ENCODE assay signal across 8 cellular contexts in genomic region chr7:94696981-94697670, GRCh38. TPM values are rescaled to one million over a fixed set of nuclear protein-coding genes. Genes with fewer than 3 reads are reported as not detected.
A peak's percentile ranks its signal among the peaks of the same experiment; 100 is the strongest.
DNase-seq lines count a peak whose midpoint lies in the region; ATAC-seq and TF ChIP-seq lines count a peak whose summit lies in the region.

No MANE protein-coding gene starts in this region.

- no peak for TF ChIP-seq CTCF in left ventricle myocardium inferior (IDR thresholded peaks at IDR 0.05; ENCODE audit: borderline replicate concordance)

- H3K27me3 ChIP-seq in left ventricle myocardium inferior (ENCODE audit: low read depth) (no peaks in the 10 kb centered on the region), subcutaneous abdominal adipose tissue (ENCODE audit: control insufficient read depth in 5 of 5, insufficient read depth in 4 of 5, low read length in 5 of 5) (no peaks in the 10 kb centered on the region)
- H3K27me3 ChIP-seq in effector memory CD4-positive, alpha-beta T cell (replicated peaks; ENCODE audit: control insufficient read depth, insufficient read depth, low read length, poor library complexity, severe bottlenecking): no peaks in the 10 kb centered on the region

- intact Hi-C loops in left ventricle myocardium inferior (cut with micrococcal nuclease): no loop called here

- peaks cover 5% of the 10 kb centered on the region for H3K9me3 ChIP-seq in left ventricle myocardium inferior (replicated peaks)
- H3K9me3 ChIP-seq in subcutaneous abdominal adipose tissue (ENCODE audit: control insufficient read depth in 5 of 5, low read length in 5 of 5): no peaks in the 10 kb centered on the region
- H3K9me3 ChIP-seq in effector memory CD4-positive, alpha-beta T cell (ENCODE audit: control insufficient read depth, low read length): no peaks in the 10 kb centered on the region

- H3K4me1 ChIP-seq in left ventricle myocardium inferior (no peaks in the 10 kb centered on the region), subcutaneous abdominal adipose tissue (ENCODE audit: control insufficient read depth in 5 of 5, insufficient read depth in 5 of 5, low read length in 5 of 5) (peaks cover 2 to 21% (median 12%) of the 10 kb centered on the region in 5 donors)
- H3K4me1 ChIP-seq in effector memory CD4-positive, alpha-beta T cell (ENCODE audit: control insufficient read depth, insufficient read depth, low read length, poor library complexity, severe bottlenecking): no peaks in the 10 kb centered on the region

- DNase-seq in T1000 (lab: John Stamatoyannopoulos, UW) (peak; percentile 30), left ventricle myocardium inferior (no peak), NCI-H510A treated with DMSO at 0.1 percent for 48 hours (lab: John Stamatoyannopoulos, UW) (no peak), NCI-H1092 (lab: John Stamatoyannopoulos, UW) (no peak), UCSD-AML1 (lab: John Stamatoyannopoulos, UW; ENCODE audit: unreplicated experiment) (no peak)
- DNase-seq in effector memory CD4-positive, alpha-beta T cell: no peak

- H3K9ac ChIP-seq in subcutaneous abdominal adipose tissue (ENCODE audit: low read length in 5 of 5): no peak overlapping the region

- H3K27ac ChIP-seq in left ventricle myocardium inferior (replicated peaks): peak overlapping the region; percentile 48
- H3K27ac ChIP-seq in subcutaneous abdominal adipose tissue (ENCODE audit: low read depth, low read length): peak overlapping the region; percentile 69
- H3K27ac ChIP-seq in effector memory CD4-positive, alpha-beta T cell (ENCODE audit: insufficient read depth, low read length, poor library complexity, severe bottlenecking): no peak overlapping the region

- no peaks in the 10 kb centered on the region for H3K36me3 ChIP-seq in left ventricle myocardium inferior
- no peaks in the 10 kb centered on the region for H3K36me3 ChIP-seq in subcutaneous abdominal adipose tissue (ENCODE audit: control insufficient read depth in 5 of 5, insufficient read depth in 5 of 5, low read length in 5 of 5)
- no peaks in the 10 kb centered on the region for H3K36me3 ChIP-seq in effector memory CD4-positive, alpha-beta T cell (ENCODE audit: control insufficient read depth, insufficient read depth, low read length)

- H3K4me3 ChIP-seq in left ventricle myocardium inferior (no peak overlapping the region), subcutaneous abdominal adipose tissue (ENCODE audit: low read depth in 1 of 5, low read length in 5 of 5) (no peak overlapping the region)
- H3K4me3 ChIP-seq in effector memory CD4-positive, alpha-beta T cell (ENCODE audit: insufficient read depth, low read depth, low read length, poor library complexity, severe bottlenecking): no peak overlapping the region

- ATAC-seq in HG02610 (IDR thresholded peaks at IDR 0.05; ENCODE audit: unreplicated experiment): peak; percentile 68

RNA-seq across cellular contexts. Expression of gene SGCE, which starts 41.2 kb away (rescaled TPM):
- total RNA-seq in left ventricle myocardium inferior: 20.1 TPM
